14 cellular contexts compared by ENCODE assay signal in genomic region chr16:66862023-66862520, GRCh38. TPM values are rescaled to one million over a fixed set of nuclear protein-coding genes. Genes with fewer than 3 reads are reported as not detected.
DNase-seq lines count a peak whose midpoint lies in the region; ATAC-seq and TF ChIP-seq lines count a peak whose summit lies in the region.
"Had no signal": no experiment of that assay in that cellular context is flagged by ENCODE, and none has a peak within 500 bp of the region (broad histone marks: within the 10 kb centered on the region; RNA-seq: fewer than 3 reads in every experiment).

No MANE protein-coding gene starts in this region.

- intact Hi-C loops in upper lobe of right lung (cut with DNase I) = no loop called here

- no peaks in the 10 kb centered on the region for H3K4me1 Mint-ChIP-seq in activated naive CD8-positive, alpha-beta T cell treated with anti-CD3 and anti-CD28 coated beads, Interleukin-2, amount 10 ng/mL, durations not matched to agents 7 days and 5 days
- H3K4me1 Mint-ChIP-seq in activated naive CD8-positive, alpha-beta T cell treated with anti-CD3 and anti-CD28 coated beads for 36 hours = no peaks in the 10 kb centered on the region
- H3K4me1 Mint-ChIP-seq in chondrocyte (ENCODE audit: low read depth) = peaks cover 14% of the 10 kb centered on the region
- H3K4me1 Mint-ChIP-seq: CD4-positive, CD25-positive, alpha-beta regulatory T cell had no signal

- no peaks in the 10 kb centered on the region for H3K36me3 ChIP-seq in upper lobe of right lung
- H3K36me3 ChIP-seq: BE2C, HAP-1 had no signal

- no peak overlapping the region for H3K27ac Mint-ChIP-seq in activated naive CD8-positive, alpha-beta T cell treated with anti-CD3 and anti-CD28 coated beads, Interleukin-2, amount 10 ng/mL, durations not matched to agents 7 days and 5 days
- no peak overlapping the region for H3K27ac Mint-ChIP-seq in activated naive CD8-positive, alpha-beta T cell treated with anti-CD3 and anti-CD28 coated beads for 36 hours
- H3K27ac Mint-ChIP-seq in chondrocyte (ENCODE audit: unreplicated experiment) = no peak overlapping the region

- ATAC-seq in activated naive CD8-positive, alpha-beta T cell treated with anti-CD3 and anti-CD28 coated beads, Interleukin-2, amount 10 ng/mL, durations not matched to agents 7 days and 5 days (ENCODE audit: low read depth) = no peak
- ATAC-seq in upper lobe of right lung (no peak), HG03039 (IDR thresholded peaks at IDR 0.05; ENCODE audit: unreplicated experiment) (no peak), HG02840 (IDR thresholded peaks at IDR 0.05; ENCODE audit: low FRiP score, unreplicated experiment) (no peak)

- H3K27me3 Mint-ChIP-seq in activated naive CD8-positive, alpha-beta T cell treated with anti-CD3 and anti-CD28 coated beads, Interleukin-2, amount 10 ng/mL, durations not matched to agents 7 days and 5 days = no peaks in the 10 kb centered on the region
- H3K27me3 Mint-ChIP-seq in activated naive CD8-positive, alpha-beta T cell treated with anti-CD3 and anti-CD28 coated beads for 36 hours = no peaks in the 10 kb centered on the region
- H3K27me3 Mint-ChIP-seq in chondrocyte (ENCODE audit: low read depth) = no peaks in the 10 kb centered on the region
- H3K27me3 Mint-ChIP-seq: CD4-positive, CD25-positive, alpha-beta regulatory T cell had no signal

- TF ChIP-seq CTCF in chondrocyte (IDR thresholded peaks at IDR 0.05) = no peak
- no peak for TF ChIP-seq CTCF in upper lobe of right lung (IDR thresholded peaks at IDR 0.05)

- H3K36me3 Mint-ChIP-seq in activated naive CD8-positive, alpha-beta T cell treated with anti-CD3 and anti-CD28 coated beads, Interleukin-2, amount 10 ng/mL, durations not matched to agents 7 days and 5 days = no peaks in the 10 kb centered on the region
- H3K36me3 Mint-ChIP-seq in activated naive CD8-positive, alpha-beta T cell treated with anti-CD3 and anti-CD28 coated beads for 36 hours = no peaks in the 10 kb centered on the region
- no peaks in the 10 kb centered on the region for H3K36me3 Mint-ChIP-seq in chondrocyte (ENCODE audit: low read depth)
- H3K36me3 Mint-ChIP-seq: CD4-positive, CD25-positive, alpha-beta regulatory T cell had no signal

- no peak overlapping the region for H3K4me3 ChIP-seq in upper lobe of right lung
- H3K4me3 ChIP-seq: HAP-1 had no signal

- H3K27ac ChIP-seq in upper lobe of right lung = no peak overlapping the region

- DNase-seq in activated naive CD8-positive, alpha-beta T cell treated with anti-CD3 and anti-CD28 coated beads, Interleukin-2, amount 10 ng/mL, durations not matched to agents 7 days and 5 days = peak; percentile 15
- DNase-seq in activated naive CD8-positive, alpha-beta T cell treated with anti-CD3 and anti-CD28 coated beads for 36 hours = no peak
- DNase-seq in chondrocyte (ENCODE audit: low spot score) = peak; percentile 44
- DNase-seq in islet precursor cell = peak; percentile 35
- peak; percentile 27 for DNase-seq in upper lobe of right lung
- DNase-seq: ACHN; BE2C; C1 segment of cervical spinal cord; Caco-2; CD4-positive, CD25-positive, alpha-beta regulatory T cell had no signal

- no peaks in the 10 kb centered on the region for H3K27me3 ChIP-seq in upper lobe of right lung
- H3K27me3 ChIP-seq: BE2C had no signal

- POLR2A ChIA-PET in activated naive CD8-positive, alpha-beta T cell treated with anti-CD3 and anti-CD28 coated beads, Interleukin-2, amount 10 ng/mL, durations not matched to agents 7 days and 5 days (lab: Charles Lee) = no interaction called here

- no peaks in the 10 kb centered on the region for H3K4me1 ChIP-seq in upper lobe of right lung
- H3K4me1 ChIP-seq: BE2C, HAP-1 had no signal

- no peak overlapping the region for H3K4me3 Mint-ChIP-seq in activated naive CD8-positive, alpha-beta T cell treated with anti-CD3 and anti-CD28 coated beads, Interleukin-2, amount 10 ng/mL, durations not matched to agents 7 days and 5 days
- H3K4me3 Mint-ChIP-seq in activated naive CD8-positive, alpha-beta T cell treated with anti-CD3 and anti-CD28 coated beads for 36 hours = no peak overlapping the region
- H3K4me3 Mint-ChIP-seq in chondrocyte (ENCODE audit: unreplicated experiment) = no peak overlapping the region
- H3K4me3 Mint-ChIP-seq: CD4-positive, CD25-positive, alpha-beta regulatory T cell had no signal

- no peaks in the 10 kb centered on the region for H3K9me3 ChIP-seq in upper lobe of right lung
- H3K9me3 ChIP-seq: BE2C, Caco-2, HAP-1 had no signal

- no peaks in the 10 kb centered on the region for H3K9me3 Mint-ChIP-seq in activated naive CD8-positive, alpha-beta T cell treated with anti-CD3 and anti-CD28 coated beads, Interleukin-2, amount 10 ng/mL, durations not matched to agents 7 days and 5 days
- H3K9me3 Mint-ChIP-seq in activated naive CD8-positive, alpha-beta T cell treated with anti-CD3 and anti-CD28 coated beads for 36 hours = no peaks in the 10 kb centered on the region
- H3K9me3 Mint-ChIP-seq in chondrocyte (ENCODE audit: low read depth) = no peaks in the 10 kb centered on the region
- H3K9me3 Mint-ChIP-seq: CD4-positive, CD25-positive, alpha-beta regulatory T cell had no signal

RNA-seq across cellular contexts. Expression of gene CA7, which starts 17.9 kb away (rescaled TPM):
- total RNA-seq in activated naive CD8-positive, alpha-beta T cell treated with anti-CD3 and anti-CD28 coated beads, Interleukin-2, amount 10 ng/mL, durations not matched to agents 7 days and 5 days = not detected
- not detected for total RNA-seq in activated naive CD8-positive, alpha-beta T cell treated with anti-CD3 and anti-CD28 coated beads for 36 hours
- not detected in 3 replicates for total RNA-seq in chondrocyte
- not detected for total RNA-seq in upper lobe of right lung
- total RNA-seq: CD4-positive, CD25-positive, alpha-beta regulatory T cell; H4 had no signal

RNA-seq across cellular contexts. Expression of gene PDP2, which starts 18.2 kb away (rescaled TPM):
- total RNA-seq in activated naive CD8-positive, alpha-beta T cell treated with anti-CD3 and anti-CD28 coated beads, Interleukin-2, amount 10 ng/mL, durations not matched to agents 7 days and 5 days = 10 to 100 TPM; 26.6 TPM
- 10 to 100 TPM; 25.5 to 25.9 TPM for total RNA-seq in activated naive CD8-positive, alpha-beta T cell treated with anti-CD3 and anti-CD28 coated beads for 36 hours
- 8.5 to 9.2 TPM (median 9.0 TPM) in 3 replicates for total RNA-seq in chondrocyte
- total RNA-seq in upper lobe of right lung = 22.4 TPM

RNA-seq across cellular contexts. Expression of gene NAE1, which starts 31.3 kb away (rescaled TPM):
- 10 to 100 TPM; 70.7 to 77.0 TPM for total RNA-seq in activated naive CD8-positive, alpha-beta T cell treated with anti-CD3 and anti-CD28 coated beads, Interleukin-2, amount 10 ng/mL, durations not matched to agents 7 days and 5 days
- total RNA-seq in activated naive CD8-positive, alpha-beta T cell treated with anti-CD3 and anti-CD28 coated beads for 36 hours = 100 to 1,000 TPM; 118 to 121 TPM
- total RNA-seq in chondrocyte (46.7 to 51.4 TPM (median 47.8 TPM) in 3 replicates), upper lobe of right lung (41.8 TPM)

RNA-seq across cellular contexts. Expression of gene CDH16, which starts 56.6 kb away (rescaled TPM):
- not detected for total RNA-seq in activated naive CD8-positive, alpha-beta T cell treated with anti-CD3 and anti-CD28 coated beads, Interleukin-2, amount 10 ng/mL, durations not matched to agents 7 days and 5 days
- not detected for total RNA-seq in activated naive CD8-positive, alpha-beta T cell treated with anti-CD3 and anti-CD28 coated beads for 36 hours
- total RNA-seq in chondrocyte (not detected in 3 replicates), upper lobe of right lung (not detected)
- total RNA-seq: CD4-positive, CD25-positive, alpha-beta regulatory T cell; H4 had no signal
